ENCODE assay signal across 9 cellular contexts in the genomic region with DNA sequence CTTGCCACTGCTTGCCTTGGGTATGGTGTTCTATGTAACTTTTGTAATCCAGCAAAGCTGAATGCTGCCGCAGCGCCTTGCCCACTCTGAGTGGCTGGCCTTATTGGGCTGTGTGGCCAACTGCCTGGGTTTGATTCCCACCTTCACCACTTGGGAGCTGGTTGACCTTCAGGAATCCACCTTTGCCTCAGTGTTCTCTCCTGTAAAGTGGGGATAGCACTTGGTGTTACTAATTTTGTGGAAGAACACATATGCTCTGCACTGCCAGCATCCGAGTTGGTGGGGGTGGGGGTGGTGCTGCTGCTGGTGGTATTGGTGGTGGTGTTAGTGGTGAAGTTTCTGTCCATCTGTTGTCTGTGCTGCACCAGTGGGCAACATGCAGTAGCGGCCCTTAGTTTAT.
"Had no signal": no experiment of that assay in that cellular context is flagged by ENCODE, and none has a peak within 500 bp of the region (broad histone marks: within the 10 kb centered on the region; RNA-seq: fewer than 3 reads in every experiment).

No MANE protein-coding gene starts in this region.

- H3K4me3 Mint-ChIP-seq: HFFc6, IgD-negative memory B cell had no signal

- H3K9ac ChIP-seq: GM23248 had no signal

- H3K27ac ChIP-seq: GM23248, HL-60 had no signal

- ATAC-seq: HCT116 had no signal

- H3K9me3 Mint-ChIP-seq: HFFc6, IgD-negative memory B cell had no signal

- H3K4me1 Mint-ChIP-seq: IgD-negative memory B cell had no signal

- DNase-seq: GM23248, GOT3, H7, HFFc6, KG1 had no signal

- H3K4me1 ChIP-seq: HAP-1 had no signal

- H3K27me3 Mint-ChIP-seq: IgD-negative memory B cell had no signal

- H3K9me3 ChIP-seq: HAP-1 had no signal

- H3K4me3 ChIP-seq: GM23248, HAP-1 had no signal

- H2AFZ ChIP-seq: GM23248 had no signal

- H3K27ac Mint-ChIP-seq: HFFc6, IgD-negative memory B cell had no signal
